In the genomic region with DNA sequence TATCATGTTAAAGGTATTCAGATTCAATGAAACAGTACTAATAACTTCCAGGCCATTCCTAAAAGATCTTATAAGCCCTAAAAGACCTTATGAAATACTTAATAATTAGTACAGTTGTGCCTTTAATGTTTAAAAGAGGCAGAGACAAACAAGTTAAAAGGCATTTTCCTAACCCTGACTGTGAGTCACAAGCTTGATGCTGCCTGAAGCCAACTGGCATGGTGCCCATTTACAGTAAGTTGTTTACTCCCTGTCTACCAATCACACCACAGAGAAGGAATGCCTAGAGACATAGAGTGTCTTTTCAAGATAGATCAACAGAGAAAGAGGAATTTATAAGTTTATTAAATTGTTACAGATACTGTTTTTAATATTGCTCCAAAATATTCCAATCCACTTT, we compare ENCODE assay signal across 9 cellular contexts. TPM values are rescaled to one million over a fixed set of nuclear protein-coding genes. Genes with fewer than 3 reads are reported as not detected.
DNase-seq lines count a peak whose midpoint lies in the region; ATAC-seq and TF ChIP-seq lines count a peak whose summit lies in the region.
"Had no signal": no experiment of that assay in that cellular context is flagged by ENCODE, and none has a peak within 500 bp of the region (broad histone marks: within the 10 kb centered on the region; RNA-seq: fewer than 3 reads in every experiment).

No MANE protein-coding gene starts in this region.

- H3K27me3 ChIP-seq in BE2C (0 out of 2 replicates have a peak, but pooled peaks cover 7% of the 10 kb centered on the region), RWPE2 (ENCODE audit: insufficient read depth, poor library complexity, severe bottlenecking) (no peaks in the 10 kb centered on the region)

- H3K9me3 ChIP-seq in BE2C, result no peaks in the 10 kb centered on the region
- no peaks in the 10 kb centered on the region for H3K9me3 ChIP-seq in RWPE2 (ENCODE audit: severe bottlenecking)
- H3K9me3 ChIP-seq: HAP-1 had no signal

- no peak for TF ChIP-seq CTCF in BE2C (IDR thresholded peaks at IDR 0.05; ENCODE audit: low read depth, low read length)
- no peak for TF ChIP-seq CTCF in RWPE2 (IDR thresholded peaks at IDR 0.05; ENCODE audit: poor library complexity, severe bottlenecking)

- no peaks in the 10 kb centered on the region; the same call in 1 of the 2 replicates for H3K4me1 ChIP-seq in BE2C
- peaks cover 27% of the 10 kb centered on the region for H3K4me1 ChIP-seq in RWPE2 (ENCODE audit: insufficient read depth, poor library complexity, severe bottlenecking)
- H3K4me1 ChIP-seq: HAP-1 had no signal

- no peaks in the 10 kb centered on the region for H3K36me3 ChIP-seq in BE2C
- peaks cover 5% of the 10 kb centered on the region; the same call in 1 of the 2 replicates for H3K36me3 ChIP-seq in RWPE2 (ENCODE audit: low read depth)
- H3K36me3 ChIP-seq: HAP-1 had no signal

- intact Hi-C loops in left colon (cut with DNase I, micrococcal nuclease), result no loop called here

- DNase-seq in BE2C (peak; percentile 72), HPDE6-E6E7 (ENCODE audit: extremely low spot score) (peak; percentile 87), RWPE2 (ENCODE audit: low spot score) (peak; percentile 91), brain pericyte (ENCODE audit: low read depth, low spot score) (peak; percentile 51), left colon (peak; percentile 21 to 39), cortex of kidney (lab: John Stamatoyannopoulos, UW) (no peak)
- peak; percentile 14 for DNase-seq in stimulated activated CD8-positive, alpha-beta memory T cell treated with anti-CD3 and anti-CD28 coated beads, Interleukin-4, amount 100 ng/mL, for 24 hours (ENCODE audit: low read depth)

- no peak overlapping the region for H3K4me3 ChIP-seq in BE2C (ENCODE audit: low read depth, low read length)
- H3K4me3 ChIP-seq in RWPE2 (ENCODE audit: severe bottlenecking), result no peak overlapping the region
- H3K4me3 ChIP-seq: HAP-1 had no signal

- ATAC-seq in RWPE2 (ENCODE audit: low read depth) (peak; percentile 95), left colon (no peak), GM19397 (IDR thresholded peaks at IDR 0.05; ENCODE audit: unreplicated experiment) (no peak)

- H3K27ac ChIP-seq in RWPE2 (ENCODE audit: poor library complexity, severe bottlenecking), result no peak overlapping the region

RNA-seq across cellular contexts. Expression of a gene that starts 47.8 kb away (rescaled TPM):
- polyA plus RNA-seq in BE2C (2012; ENCODE audit: insufficient read depth, insufficient read length, low read depth), result 0.39 TPM
- total RNA-seq in left colon, result 10 to 100 TPM; 19.9 to 26.3 TPM
